17 cellular contexts compared by ENCODE assay signal in genomic region chr17:78276499-78276898, GRCh38. TPM values are rescaled to one million over a fixed set of nuclear protein-coding genes. Genes with fewer than 3 reads are reported as not detected.
DNase-seq lines count a peak whose midpoint lies in the region; ATAC-seq, FAIRE-seq and TF ChIP-seq lines count a peak whose summit lies in the region.
"Had no signal": no experiment of that assay in that cellular context is flagged by ENCODE, and none has a peak within 500 bp of the region (broad histone marks: within the 10 kb centered on the region; RNA-seq: fewer than 3 reads in every experiment).

No MANE protein-coding gene starts in this region.

- H3F3A ChIP-seq in MM.1S (ENCODE audit: insufficient read depth, low read length), result peaks cover 29% of the 10 kb centered on the region

- no peaks in the 10 kb centered on the region for H3K79me2 ChIP-seq in MM.1S (ENCODE audit: low read length)

- H3K9ac ChIP-seq in MM.1S (ENCODE audit: low read length), result peak overlapping the region; percentile 57; the same call in 1 of the 2 replicates

- H3K27ac ChIP-seq in MM.1S (ENCODE audit: low read length) (peak overlapping the region; percentile 96), vagina (no peak overlapping the region)
- H3K27ac ChIP-seq: SJSA1, skin epidermis had no signal

- H3K4me1 ChIP-seq in MM.1S (ENCODE audit: low read length) (peaks cover 38% of the 10 kb centered on the region), vagina (no peaks in the 10 kb centered on the region)
- H3K4me1 ChIP-seq: SJSA1 had no signal

- intact Hi-C loops in vagina (cut with DNase I), result no loop called here

- ATAC-seq in GM21529 (IDR thresholded peaks at IDR 0.05; ENCODE audit: unreplicated experiment) (peak; percentile 50), HG03460 (IDR thresholded peaks at IDR 0.05; ENCODE audit: unreplicated experiment) (no peak)
- ATAC-seq: GM23338 had no signal

- H4K20me1 ChIP-seq in MM.1S (ENCODE audit: insufficient read depth, low read length), result no peaks in the 10 kb centered on the region

- peak overlapping the region; percentile 75 for H3K4me2 ChIP-seq in MM.1S (ENCODE audit: low read depth, low read length)
- H3K4me2 ChIP-seq: GM23338 had no signal

- no peaks in the 10 kb centered on the region for H3K36me3 ChIP-seq in MM.1S (replicated peaks; ENCODE audit: insufficient read depth, low read length)
- H3K36me3 ChIP-seq in vagina, result no peaks in the 10 kb centered on the region
- H3K36me3 ChIP-seq: MG63, SJSA1 had no signal

- H3K9me3 ChIP-seq in MM.1S (replicated peaks; ENCODE audit: insufficient read depth, low read length), result no peaks in the 10 kb centered on the region
- no peaks in the 10 kb centered on the region for H3K9me3 ChIP-seq in vagina
- H3K9me3 ChIP-seq: MG63 had no signal

- H2AFZ ChIP-seq in MM.1S (ENCODE audit: low read length), result 0 out of 2 replicates have a peak overlapping the region, but pooled peaks have one; percentile 23
- H2AFZ ChIP-seq: GM23338 had no signal

- FAIRE-seq in GM12892 (lab: Jason Lieb, UNC), result peak; percentile 14
- FAIRE-seq: kidney had no signal

- TF ChIP-seq CTCF in MM.1S (IDR thresholded peaks at IDR 0.05; ENCODE audit: low read length), result no peak
- no peak for TF ChIP-seq CTCF in vagina (IDR thresholded peaks at IDR 0.05)

- TF ChIP-seq POLR2A in GM12892 (IDR thresholded peaks at IDR 0.05; ENCODE audit: low read depth, low read length) (no peak), vagina (IDR thresholded peaks at IDR 0.05) (no peak)

- no peaks in the 10 kb centered on the region for H3K27me3 ChIP-seq in MM.1S (replicated peaks; ENCODE audit: insufficient read depth, low read length)
- H3K27me3 ChIP-seq in vagina, result no peaks in the 10 kb centered on the region
- H3K27me3 ChIP-seq: MG63 had no signal

- H3K4me3 ChIP-seq in MM.1S (ENCODE audit: low read length), result peak overlapping the region; percentile 42
- H3K4me3 ChIP-seq in vagina, result no peak overlapping the region
- H3K4me3 ChIP-seq: GM23338, MG63, SJSA1, skin epidermis had no signal

- H3K9me2 ChIP-seq in MM.1S (replicated peaks; ENCODE audit: insufficient read depth, low read length), result no peaks in the 10 kb centered on the region

- no peak for DNase-seq in GM12892 (ENCODE audit: insufficient read length)
- peak; percentile 89 for DNase-seq in MM.1S
- DNase-seq in germinal center (ENCODE audit: low spot score), result peak; percentile 79
- no peak for DNase-seq in vagina (ENCODE audit: extremely low spot score in 2 of 2)
- DNase-seq in foreskin melanocyte, result no peak
- DNase-seq: activated CD4-positive, alpha-beta T cell treated with anti-CD3 and anti-CD28 coated beads for 1 hour; Calu3; kidney; MG63; NCI-H510A treated with DMSO at 0.1 percent for 48 hours; nephron progenitor cell had no signal

RNA-seq across cellular contexts. Expression of gene TMEM235, which starts 45.1 kb away (rescaled TPM):
- not detected for polyA plus RNA-seq in GM12892 (2012; ENCODE audit: missing spikeins)
- total RNA-seq in vagina, result not detected
- total RNA-seq: Calu3, fibroblast of villous mesenchyme, GM23338, kidney, SJSA1 had no signal
- polyA plus RNA-seq: GM23338 had no signal

Comparison
In these comparisons a context has a peak if more than half of its experiments do, and no peak if none do; other contexts are left out.
1. DNase-seq: peak in MM.1S (single experiment) and germinal center (single experiment); none in GM12892 (single experiment), vagina (0 of 2) and foreskin melanocyte (single experiment).